In the genomic region with DNA sequence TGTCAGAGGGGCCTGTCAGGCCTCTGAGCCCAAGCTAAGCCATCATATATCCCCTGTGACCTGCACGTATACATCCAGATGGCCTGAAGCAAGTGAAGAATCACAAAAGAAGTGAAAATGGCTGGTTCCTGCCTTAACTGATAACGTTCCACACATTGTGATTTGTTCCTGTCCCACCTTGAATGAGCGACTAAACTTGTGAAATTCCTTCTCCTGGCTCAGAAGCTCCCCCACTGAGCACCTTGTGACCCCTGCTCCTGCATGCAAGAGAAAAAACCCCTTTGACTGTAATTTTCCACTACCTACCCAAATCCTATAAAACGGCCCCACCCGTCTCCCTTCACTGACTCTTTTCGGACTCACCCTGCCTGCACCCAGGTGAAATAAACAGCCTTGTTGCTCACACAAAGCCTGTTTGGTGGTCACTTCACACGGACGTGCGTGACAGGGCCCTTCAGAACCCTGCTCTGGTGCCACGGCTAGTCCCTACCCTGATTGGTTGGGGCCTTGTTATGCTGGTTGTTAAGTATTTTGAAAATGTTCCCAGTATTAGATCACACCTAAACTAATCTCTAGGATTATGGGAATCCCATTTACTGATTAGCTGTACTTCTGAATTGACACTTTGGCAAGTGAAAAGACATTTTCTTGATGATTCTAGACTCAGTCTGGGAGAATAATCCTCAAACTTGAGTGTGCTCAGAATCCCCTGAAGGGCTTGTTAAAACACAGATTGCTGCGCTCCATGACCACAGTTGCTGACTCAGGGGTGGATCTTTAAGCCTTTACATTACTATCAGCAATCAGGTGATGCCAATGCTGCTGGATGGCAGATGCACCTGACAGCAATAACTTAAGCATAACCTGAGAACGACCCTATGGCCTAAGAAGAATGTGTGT, we compare ENCODE assay signal across 1 cellular context.
TF ChIP-seq lines count a peak whose summit lies in the region.

No MANE protein-coding gene starts in this region.

TF ChIP-seq in WTC11, 78 proteins besides CTCF, POLR2A, EP300 and RAD21 (continued from another document):
- TF ChIP-seq, protein P1, sequence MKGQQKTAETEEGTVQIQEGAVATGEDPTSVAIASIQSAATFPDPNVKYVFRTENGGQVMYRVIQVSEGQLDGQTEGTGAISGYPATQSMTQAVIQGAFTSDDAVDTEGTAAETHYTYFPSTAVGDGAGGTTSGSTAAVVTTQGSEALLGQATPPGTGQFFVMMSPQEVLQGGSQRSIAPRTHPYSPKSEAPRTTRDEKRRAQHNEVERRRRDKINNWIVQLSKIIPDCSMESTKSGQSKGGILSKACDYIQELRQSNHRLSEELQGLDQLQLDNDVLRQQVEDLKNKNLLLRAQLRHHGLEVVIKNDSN (CRISPR knock-in tag; IDR thresholded peaks at IDR 0.05), result no peak
- no peak for TF ChIP-seq NR3C1 (CRISPR knock-in tag; conservative IDR thresholded peaks at IDR 0.05; ENCODE audit: low read depth)
- TF ChIP-seq, protein P2, sequence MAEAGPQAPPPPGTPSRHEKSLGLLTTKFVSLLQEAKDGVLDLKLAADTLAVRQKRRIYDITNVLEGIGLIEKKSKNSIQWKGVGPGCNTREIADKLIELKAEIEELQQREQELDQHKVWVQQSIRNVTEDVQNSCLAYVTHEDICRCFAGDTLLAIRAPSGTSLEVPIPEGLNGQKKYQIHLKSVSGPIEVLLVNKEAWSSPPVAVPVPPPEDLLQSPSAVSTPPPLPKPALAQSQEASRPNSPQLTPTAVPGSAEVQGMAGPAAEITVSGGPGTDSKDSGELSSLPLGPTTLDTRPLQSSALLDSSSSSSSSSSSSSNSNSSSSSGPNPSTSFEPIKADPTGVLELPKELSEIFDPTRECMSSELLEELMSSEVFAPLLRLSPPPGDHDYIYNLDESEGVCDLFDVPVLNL (CRISPR knock-in tag; IDR thresholded peaks at IDR 0.05; ENCODE audit: borderline replicate concordance, low read depth), result no peak
- no peak for TF ChIP-seq ZNF121 (CRISPR knock-in tag; IDR thresholded peaks at IDR 0.05)
- no peak for TF ChIP-seq JUN (CRISPR knock-in tag; IDR thresholded peaks at IDR 0.05)
- TF ChIP-seq, protein P3, sequence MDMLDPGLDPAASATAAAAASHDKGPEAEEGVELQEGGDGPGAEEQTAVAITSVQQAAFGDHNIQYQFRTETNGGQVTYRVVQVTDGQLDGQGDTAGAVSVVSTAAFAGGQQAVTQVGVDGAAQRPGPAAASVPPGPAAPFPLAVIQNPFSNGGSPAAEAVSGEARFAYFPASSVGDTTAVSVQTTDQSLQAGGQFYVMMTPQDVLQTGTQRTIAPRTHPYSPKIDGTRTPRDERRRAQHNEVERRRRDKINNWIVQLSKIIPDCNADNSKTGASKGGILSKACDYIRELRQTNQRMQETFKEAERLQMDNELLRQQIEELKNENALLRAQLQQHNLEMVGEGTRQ (CRISPR knock-in tag; IDR thresholded peaks at IDR 0.05), result no peak
- TF ChIP-seq, protein P4, sequence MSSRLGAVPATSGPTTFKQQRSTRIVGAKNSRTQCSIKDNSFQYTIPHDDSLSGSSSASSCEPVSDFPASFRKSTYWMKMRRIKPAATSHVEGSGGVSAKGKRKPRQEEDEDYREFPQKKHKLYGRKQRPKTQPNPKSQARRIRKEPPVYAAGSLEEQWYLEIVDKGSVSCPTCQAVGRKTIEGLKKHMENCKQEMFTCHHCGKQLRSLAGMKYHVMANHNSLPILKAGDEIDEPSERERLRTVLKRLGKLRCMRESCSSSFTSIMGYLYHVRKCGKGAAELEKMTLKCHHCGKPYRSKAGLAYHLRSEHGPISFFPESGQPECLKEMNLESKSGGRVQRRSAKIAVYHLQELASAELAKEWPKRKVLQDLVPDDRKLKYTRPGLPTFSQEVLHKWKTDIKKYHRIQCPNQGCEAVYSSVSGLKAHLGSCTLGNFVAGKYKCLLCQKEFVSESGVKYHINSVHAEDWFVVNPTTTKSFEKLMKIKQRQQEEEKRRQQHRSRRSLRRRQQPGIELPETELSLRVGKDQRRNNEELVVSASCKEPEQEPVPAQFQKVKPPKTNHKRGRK (CRISPR knock-in tag; IDR thresholded peaks at IDR 0.05; ENCODE audit: borderline replicate concordance), result no peak
- TF ChIP-seq ETV6 (CRISPR knock-in tag; IDR thresholded peaks at IDR 0.05), result no peak
- TF ChIP-seq ATF1 (CRISPR knock-in tag; IDR thresholded peaks at IDR 0.05), result no peak
- TF ChIP-seq, protein P5, sequence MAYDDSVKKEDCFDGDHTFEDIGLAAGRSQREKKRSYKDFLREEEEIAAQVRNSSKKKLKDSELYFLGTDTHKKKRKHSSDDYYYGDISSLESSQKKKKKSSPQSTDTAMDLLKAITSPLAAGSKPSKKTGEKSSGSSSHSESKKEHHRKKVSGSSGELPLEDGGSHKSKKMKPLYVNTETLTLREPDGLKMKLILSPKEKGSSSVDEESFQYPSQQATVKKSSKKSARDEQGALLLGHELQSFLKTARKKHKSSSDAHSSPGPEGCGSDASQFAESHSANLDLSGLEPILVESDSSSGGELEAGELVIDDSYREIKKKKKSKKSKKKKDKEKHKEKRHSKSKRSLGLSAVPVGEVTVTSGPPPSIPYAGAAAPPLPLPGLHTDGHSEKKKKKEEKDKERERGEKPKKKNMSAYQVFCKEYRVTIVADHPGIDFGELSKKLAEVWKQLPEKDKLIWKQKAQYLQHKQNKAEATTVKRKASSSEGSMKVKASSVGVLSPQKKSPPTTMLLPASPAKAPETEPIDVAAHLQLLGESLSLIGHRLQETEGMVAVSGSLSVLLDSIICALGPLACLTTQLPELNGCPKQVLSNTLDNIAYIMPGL (CRISPR knock-in tag; IDR thresholded peaks at IDR 0.05), result no peak
